Comparison of ENCODE assay signal across 17 cellular contexts in genomic region chrX:74389016-74389415, GRCh38. TPM values are rescaled to one million over a fixed set of nuclear protein-coding genes. Genes with fewer than 3 reads are reported as not detected.
DNase-seq lines count a peak whose midpoint lies in the region; ATAC-seq and TF ChIP-seq lines count a peak whose summit lies in the region.
"Had no signal": no experiment of that assay in that cellular context is flagged by ENCODE, and none has a peak within 500 bp of the region (broad histone marks: within the 10 kb centered on the region; RNA-seq: fewer than 3 reads in every experiment).

No MANE protein-coding gene starts in this region.

- TF ChIP-seq CTCF in HEK293 (tag by site-specific recombination; IDR thresholded peaks at IDR 0.05), result no peak
- no peak for TF ChIP-seq CTCF in PC-3 (conservative IDR thresholded peaks at IDR 0.05; ENCODE audit: low read depth, low read length)
- no peak for TF ChIP-seq CTCF in body of pancreas (IDR thresholded peaks at IDR 0.05)

- CTCF ChIA-PET in HEK293 (lab: Yijun Ruan, JAX), result no interaction called here
- CTCF ChIA-PET in PC-3 (lab: Charles Lee), result no interaction called here

- intact Hi-C loops in PC-3 (cut with micrococcal nuclease) (no loop called here), body of pancreas (cut with DNase I) (loop anchor here (10.0 kb wide), 1 partner anchor 156 kb away; no protein-coding TSS in a partner anchor)

- TF ChIP-seq POLR2A in body of pancreas (IDR thresholded peaks at IDR 0.05), result no peak

- no peak overlapping the region for H3K4me3 ChIP-seq in HEK293 (ENCODE audit: low read depth, low read length)
- H3K4me3 ChIP-seq in PC-3 (ENCODE audit: low read length), result no peak overlapping the region
- no peak overlapping the region for H3K4me3 ChIP-seq in body of pancreas
- H3K4me3 ChIP-seq: BLaER1 had no signal

- no peak overlapping the region for H3K4me3 Mint-ChIP-seq in activated naive CD8-positive, alpha-beta T cell treated with anti-CD3 and anti-CD28 coated beads, Interleukin-2, amount 50 U/mL, for 24 hours
- H3K4me3 Mint-ChIP-seq in activated naive CD8-positive, alpha-beta T cell treated with anti-CD3 and anti-CD28 coated beads for 36 hours, result no peak overlapping the region
- no peak overlapping the region for H3K4me3 Mint-ChIP-seq in T-helper 2 cell treated with Interferon-gamma antibody and Interleukin-4, amounts not matched to agents 5 μg/mL and 100 μg/mL, for 36 hours
- H3K4me3 Mint-ChIP-seq: CD8-positive, alpha-beta memory T cell; IgD-negative memory B cell had no signal

- no peaks in the 10 kb centered on the region for H3F3A ChIP-seq in PC-3 (ENCODE audit: low read length, unreplicated experiment)

- H3K27me3 Mint-ChIP-seq in activated naive CD8-positive, alpha-beta T cell treated with anti-CD3 and anti-CD28 coated beads, Interleukin-2, amount 50 U/mL, for 24 hours, result peaks cover 10% of the 10 kb centered on the region
- peaks cover 16% of the 10 kb centered on the region for H3K27me3 Mint-ChIP-seq in activated naive CD8-positive, alpha-beta T cell treated with anti-CD3 and anti-CD28 coated beads for 36 hours
- peaks cover 2% of the 10 kb centered on the region for H3K27me3 Mint-ChIP-seq in T-helper 2 cell treated with Interferon-gamma antibody and Interleukin-4, amounts not matched to agents 5 μg/mL and 100 μg/mL, for 36 hours (ENCODE audit: low read depth)

- H3K27me3 ChIP-seq in PC-3 (ENCODE audit: low read length), result no peaks in the 10 kb centered on the region
- no peaks in the 10 kb centered on the region for H3K27me3 ChIP-seq in body of pancreas

- no TSS peak for BruUV-seq in PC-3 (replicated peaks; lab: Mats Ljungman, UMichigan)

- no peak overlapping the region for H3K27ac Mint-ChIP-seq in activated naive CD8-positive, alpha-beta T cell treated with anti-CD3 and anti-CD28 coated beads, Interleukin-2, amount 50 U/mL, for 24 hours
- no peak overlapping the region for H3K27ac Mint-ChIP-seq in activated naive CD8-positive, alpha-beta T cell treated with anti-CD3 and anti-CD28 coated beads for 36 hours
- no peak overlapping the region for H3K27ac Mint-ChIP-seq in T-helper 2 cell treated with Interferon-gamma antibody and Interleukin-4, amounts not matched to agents 5 μg/mL and 100 μg/mL, for 36 hours
- H3K27ac Mint-ChIP-seq: CD8-positive, alpha-beta memory T cell; IgD-negative memory B cell had no signal

- H3K9me3 ChIP-seq in HEK293 (ENCODE audit: control insufficient read depth, insufficient read depth, low read depth, low read length), result peaks cover 4% of the 10 kb centered on the region
- no peaks in the 10 kb centered on the region for H3K9me3 ChIP-seq in PC-3 (ENCODE audit: low read length)
- H3K9me3 ChIP-seq in body of pancreas, result no peaks in the 10 kb centered on the region
- H3K9me3 ChIP-seq: Caco-2 had no signal

- H3K9ac ChIP-seq in PC-3 (ENCODE audit: low read length), result no peak overlapping the region
- H3K9ac ChIP-seq: BLaER1 had no signal

- H4K20me1 ChIP-seq in PC-3 (ENCODE audit: low read length), result no peaks in the 10 kb centered on the region
- H4K20me1 ChIP-seq: BLaER1 had no signal

- no peak overlapping the region for H3K4me2 ChIP-seq in PC-3 (ENCODE audit: low read length)
- H3K4me2 ChIP-seq: BLaER1 had no signal

- WGBS in body of pancreas, 2 donors, result 82 to 86% methylated on average over 2 of the region's 2 CpGs

- ATAC-seq in activated naive CD8-positive, alpha-beta T cell treated with anti-CD3 and anti-CD28 coated beads, Interleukin-2, amount 50 U/mL, for 24 hours, result peak; percentile 43
- ATAC-seq in PC-3 (peak; percentile 45; the same call in 1 of the 2 replicates), HG03354 (IDR thresholded peaks at IDR 0.05; ENCODE audit: poor library complexity, severe bottlenecking, unreplicated experiment) (no peak), body of pancreas (no peak)
- ATAC-seq: HCT116 had no signal

- H2AFZ ChIP-seq in PC-3 (ENCODE audit: low read length), result no peak overlapping the region

- POLR2A ChIA-PET in HEK293 (lab: Yijun Ruan, JAX) (no interaction called here), PC-3 (lab: Charles Lee; ENCODE audit: unreplicated experiment) (no interaction called here)

- H3K9me3 Mint-ChIP-seq in activated naive CD8-positive, alpha-beta T cell treated with anti-CD3 and anti-CD28 coated beads, Interleukin-2, amount 50 U/mL, for 24 hours, result no peaks in the 10 kb centered on the region
- peaks cover 1% of the 10 kb centered on the region for H3K9me3 Mint-ChIP-seq in activated naive CD8-positive, alpha-beta T cell treated with anti-CD3 and anti-CD28 coated beads for 36 hours
- H3K9me3 Mint-ChIP-seq in T-helper 2 cell treated with Interferon-gamma antibody and Interleukin-4, amounts not matched to agents 5 μg/mL and 100 μg/mL, for 36 hours, result no peaks in the 10 kb centered on the region
- H3K9me3 Mint-ChIP-seq: CD8-positive, alpha-beta memory T cell; IgD-negative memory B cell had no signal

- H3K4me1 Mint-ChIP-seq in activated naive CD8-positive, alpha-beta T cell treated with anti-CD3 and anti-CD28 coated beads, Interleukin-2, amount 50 U/mL, for 24 hours, result peaks cover 3% of the 10 kb centered on the region
- H3K4me1 Mint-ChIP-seq in activated naive CD8-positive, alpha-beta T cell treated with anti-CD3 and anti-CD28 coated beads for 36 hours, result no peaks in the 10 kb centered on the region
- no peaks in the 10 kb centered on the region for H3K4me1 Mint-ChIP-seq in T-helper 2 cell treated with Interferon-gamma antibody and Interleukin-4, amounts not matched to agents 5 μg/mL and 100 μg/mL, for 36 hours (ENCODE audit: low read depth)
- H3K4me1 Mint-ChIP-seq: CD8-positive, alpha-beta memory T cell; IgD-negative memory B cell had no signal

- no peak overlapping the region for H3K27ac ChIP-seq in HEK293 (ENCODE audit: extremely low read depth, low read depth, low read length)
- H3K27ac ChIP-seq in PC-3 (ENCODE audit: low read length), result peak overlapping the region; percentile 43; the same call in 1 of the 2 replicates
- H3K27ac ChIP-seq in body of pancreas, result no peak overlapping the region
- H3K27ac ChIP-seq: 22Rv1, BLaER1 had no signal

- H3K36me3 ChIP-seq in HEK293 (ENCODE audit: control insufficient read depth in 2 of 2, insufficient read depth in 1 of 2, low read length in 2 of 2) (no peaks in the 10 kb centered on the region), PC-3 (ENCODE audit: low read depth, low read length) (no peaks in the 10 kb centered on the region), body of pancreas (replicated peaks in 1 of 2; ENCODE audit: insufficient read depth in 1 of 2, low read depth in 2 of 2) (no peaks in the 10 kb centered on the region)
- H3K36me3 ChIP-seq: BLaER1 had no signal

- H3K79me2 ChIP-seq in PC-3 (ENCODE audit: low read length), result no peaks in the 10 kb centered on the region

- no peaks in the 10 kb centered on the region for H3K36me3 Mint-ChIP-seq in activated naive CD8-positive, alpha-beta T cell treated with anti-CD3 and anti-CD28 coated beads, Interleukin-2, amount 50 U/mL, for 24 hours (ENCODE audit: low read depth)
- no peaks in the 10 kb centered on the region for H3K36me3 Mint-ChIP-seq in activated naive CD8-positive, alpha-beta T cell treated with anti-CD3 and anti-CD28 coated beads for 36 hours
- no peaks in the 10 kb centered on the region for H3K36me3 Mint-ChIP-seq in T-helper 2 cell treated with Interferon-gamma antibody and Interleukin-4, amounts not matched to agents 5 μg/mL and 100 μg/mL, for 36 hours (ENCODE audit: low read depth)
- H3K36me3 Mint-ChIP-seq: CD8-positive, alpha-beta memory T cell; IgD-negative memory B cell had no signal

- no peak for DNase-seq in activated naive CD8-positive, alpha-beta T cell treated with anti-CD3 and anti-CD28 coated beads, Interleukin-2, amount 50 U/mL, for 24 hours
- no peak for DNase-seq in activated naive CD8-positive, alpha-beta T cell treated with anti-CD3 and anti-CD28 coated beads for 36 hours
- DNase-seq in PC-3 (peak; percentile 38), body of pancreas (no peak)
- no peak for DNase-seq in T-helper 2 cell treated with Interferon-gamma antibody and Interleukin-4, amounts not matched to agents 5 μg/mL and 100 μg/mL, for 36 hours (ENCODE audit: low spot score)
- DNase-seq: AML-193; Caco-2; CD8-positive, alpha-beta memory T cell; DMS53; KG1 had no signal

- H3K9me2 ChIP-seq in PC-3 (replicated peaks; ENCODE audit: low read length), result no peaks in the 10 kb centered on the region

- H3K4me1 ChIP-seq in HEK293 (ENCODE audit: control insufficient read depth, insufficient read depth, low read length) (no peaks in the 10 kb centered on the region), PC-3 (ENCODE audit: insufficient read depth, low read length) (peaks cover 13% of the 10 kb centered on the region), body of pancreas (no peaks in the 10 kb centered on the region)
- H3K4me1 ChIP-seq: BLaER1, Caco-2 had no signal

TF ChIP-seq in HEK293, 187 proteins besides CTCF, POLR2A, EP300 and RAD21:
- TF ChIP-seq ZNF37A (tag by site-specific recombination; IDR thresholded peaks at IDR 0.05) (no peak), ATF2 (tag by site-specific recombination; IDR thresholded peaks at IDR 0.05; ENCODE audit: low read depth) (peak; percentile 67)
- TF ChIP-seq, protein P1, sequence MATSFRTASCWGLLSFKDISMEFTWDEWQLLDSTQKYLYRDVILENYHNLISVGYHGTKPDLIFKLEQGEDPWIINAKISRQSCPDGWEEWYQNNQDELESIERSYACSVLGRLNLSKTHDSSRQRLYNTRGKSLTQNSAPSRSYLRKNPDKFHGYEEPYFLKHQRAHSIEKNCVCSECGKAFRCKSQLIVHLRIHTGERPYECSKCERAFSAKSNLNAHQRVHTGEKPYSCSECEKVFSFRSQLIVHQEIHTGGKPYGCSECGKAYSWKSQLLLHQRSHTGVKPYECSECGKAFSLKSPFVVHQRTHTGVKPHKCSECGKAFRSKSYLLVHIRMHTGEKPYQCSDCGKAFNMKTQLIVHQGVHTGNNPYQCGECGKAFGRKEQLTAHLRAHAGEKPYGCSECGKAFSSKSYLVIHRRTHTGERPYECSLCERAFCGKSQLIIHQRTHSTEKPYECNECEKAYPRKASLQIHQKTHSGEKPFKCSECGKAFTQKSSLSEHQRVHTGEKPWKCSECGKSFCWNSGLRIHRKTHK (tag by site-specific recombination; IDR thresholded peaks at IDR 0.05), result no peak

RNA-seq across cellular contexts. Expression of gene SLC16A2, which starts 32.3 kb away (rescaled TPM):
- under 1 TPM; 0.60 to 0.68 TPM for total RNA-seq in activated naive CD8-positive, alpha-beta T cell treated with anti-CD3 and anti-CD28 coated beads for 36 hours
- total RNA-seq in PC-3 (2014; rRNA removed) (8.5 and 11.1 TPM in 2 replicates), body of pancreas (1 to 10 TPM; 2.9 to 7.3 TPM)
- total RNA-seq: HT-29 had no signal

Comparison
In these comparisons a context has a peak if more than half of its experiments do, and no peak if none do; other contexts are left out.
1. ATAC-seq: peak in activated naive CD8-positive, alpha-beta T cell treated with anti-CD3 and anti-CD28 coated beads, Interleukin-2, amount 50 U/mL, for 24 hours (single experiment) and PC-3 (single experiment); none in HG03354 (single experiment) and body of pancreas (single experiment).